Comparison of ENCODE assay signal across 8 cellular contexts in genomic region chr2:202265467-202266277, GRCh38. TPM values are rescaled to one million over a fixed set of nuclear protein-coding genes. Genes with fewer than 3 reads are reported as not detected.
DNase-seq lines count a peak whose midpoint lies in the region; ATAC-seq and TF ChIP-seq lines count a peak whose summit lies in the region.

Gene NOP58 (plus strand): TSS chr2:202265763. CDS start chr2:202265942, 179 bp downstream.

- no peaks in the 10 kb centered on the region for H3K9me3 Mint-ChIP-seq in activated T-helper 2 cell treated with anti-CD3 and anti-CD28 coated beads, Interferon-gamma antibody, Interleukin-2, Interleukin-4, amounts not matched to agents 10 μg/mL and 5 μg/mL and 100 μg/mL, durations not matched to agents 14 hours and 24 hours and 36 hours
- H3K9me3 Mint-ChIP-seq in natural killer cell: no peaks in the 10 kb centered on the region

- H3K36me3 Mint-ChIP-seq in activated T-helper 2 cell treated with anti-CD3 and anti-CD28 coated beads, Interferon-gamma antibody, Interleukin-2, Interleukin-4, amounts not matched to agents 10 μg/mL and 5 μg/mL and 100 μg/mL, durations not matched to agents 14 hours and 24 hours and 36 hours (ENCODE audit: low read depth): peaks cover 19% of the 10 kb centered on the region
- no peaks in the 10 kb centered on the region for H3K36me3 Mint-ChIP-seq in natural killer cell

- peak within 1 kb of the TSS; percentile 70 for H3K27ac ChIP-seq in RWPE2 (ENCODE audit: poor library complexity, severe bottlenecking)

- ATAC-seq in RWPE2 (ENCODE audit: low read depth) (peak; percentile 92), natural killer cell (peak; percentile 82 to 94 (median 90))

- peaks cover 41% of the 10 kb centered on the region for H3K36me3 ChIP-seq in RWPE2 (ENCODE audit: low read depth)

- TF ChIP-seq CTCF in RWPE2 (IDR thresholded peaks at IDR 0.05; ENCODE audit: poor library complexity, severe bottlenecking): no peak
- no peak for TF ChIP-seq CTCF in natural killer cell (IDR thresholded peaks at IDR 0.05)

- peak within 1 kb of the TSS; percentile 69 for H3K27ac Mint-ChIP-seq in activated T-helper 2 cell treated with anti-CD3 and anti-CD28 coated beads, Interferon-gamma antibody, Interleukin-2, Interleukin-4, amounts not matched to agents 10 μg/mL and 5 μg/mL and 100 μg/mL, durations not matched to agents 14 hours and 24 hours and 36 hours
- peak within 1 kb of the TSS; percentile 73 to 80 for H3K27ac Mint-ChIP-seq in natural killer cell

- intact Hi-C loops in activated T-helper 2 cell treated with anti-CD3 and anti-CD28 coated beads, Interferon-gamma antibody, Interleukin-2, Interleukin-4, amounts not matched to agents 10 μg/mL and 5 μg/mL and 100 μg/mL, durations not matched to agents 14 hours and 24 hours and 36 hours (cut with micrococcal nuclease): loop anchor here (1.0 to 10.0 kb wide), 5 partner anchors 27 to 1401 kb away; partner anchors contain the start of genes CARF, CASP8, CLK1 and FAM117B
- intact Hi-C loops in natural killer cell (cut with micrococcal nuclease): loop anchor here (1.0 to 10.0 kb wide), 4 partner anchors 13 to 369 kb away; partner anchors contain the start of genes BMPR2, FAM117B and SUMO1

- DNase-seq in EH (ENCODE audit: low read depth): peak; percentile 96
- DNase-seq in H4 (ENCODE audit: low spot score): peak; percentile 96
- peak; percentile 93 for DNase-seq in LoVo (ENCODE audit: low spot score)
- peak; percentile 89 for DNase-seq in RWPE2 (ENCODE audit: low spot score)
- DNase-seq in activated T-helper 2 cell treated with anti-CD3 and anti-CD28 coated beads, Interferon-gamma antibody, Interleukin-2, Interleukin-4, amounts not matched to agents 10 μg/mL and 5 μg/mL and 100 μg/mL, durations not matched to agents 14 hours and 24 hours and 36 hours (ENCODE audit: low spot score): peak; percentile 92
- DNase-seq in fibroblast of peridontal ligament (ENCODE audit: extremely low read depth): peak; percentile 96
- peak; percentile 84 for DNase-seq in natural killer cell
- peak; percentile 89 for DNase-seq in stimulated activated naive CD4-positive, alpha-beta T cell treated with Interleukin-2 at 50 U/mL for 16 hours (lab: John Stamatoyannopoulos, UW)

- H3K9me3 ChIP-seq in RWPE2 (ENCODE audit: severe bottlenecking): no peaks in the 10 kb centered on the region

- H3K27me3 Mint-ChIP-seq in activated T-helper 2 cell treated with anti-CD3 and anti-CD28 coated beads, Interferon-gamma antibody, Interleukin-2, Interleukin-4, amounts not matched to agents 10 μg/mL and 5 μg/mL and 100 μg/mL, durations not matched to agents 14 hours and 24 hours and 36 hours (ENCODE audit: low read depth): no peaks in the 10 kb centered on the region
- no peaks in the 10 kb centered on the region for H3K27me3 Mint-ChIP-seq in natural killer cell (ENCODE audit: low read depth in 2 of 2)

- peaks cover 15% of the 10 kb centered on the region for H3K4me1 Mint-ChIP-seq in activated T-helper 2 cell treated with anti-CD3 and anti-CD28 coated beads, Interferon-gamma antibody, Interleukin-2, Interleukin-4, amounts not matched to agents 10 μg/mL and 5 μg/mL and 100 μg/mL, durations not matched to agents 14 hours and 24 hours and 36 hours (ENCODE audit: low read depth)
- H3K4me1 Mint-ChIP-seq in natural killer cell: peaks cover 7 to 16% of the 10 kb centered on the region in 2 donors

- H3K4me3 Mint-ChIP-seq in activated T-helper 2 cell treated with anti-CD3 and anti-CD28 coated beads, Interferon-gamma antibody, Interleukin-2, Interleukin-4, amounts not matched to agents 10 μg/mL and 5 μg/mL and 100 μg/mL, durations not matched to agents 14 hours and 24 hours and 36 hours (ENCODE audit: low read depth): peak within 1 kb of the TSS; percentile 58
- peak within 1 kb of the TSS; percentile 81 for H3K4me3 Mint-ChIP-seq in natural killer cell

- no peaks in the 10 kb centered on the region for H3K27me3 ChIP-seq in RWPE2 (ENCODE audit: insufficient read depth, poor library complexity, severe bottlenecking)

- peak within 1 kb of the TSS; percentile 79 for H3K4me3 ChIP-seq in RWPE2 (ENCODE audit: severe bottlenecking)

- peaks cover 22% of the 10 kb centered on the region for H3K4me1 ChIP-seq in RWPE2 (ENCODE audit: insufficient read depth, poor library complexity, severe bottlenecking)

RNA-seq across cellular contexts. Expression of gene NOP58, which starts in this region (rescaled TPM):
- 75.6 and 84.7 TPM in 2 replicates for total RNA-seq in H4 (2014; rRNA removed; shearing (Covaris generic))
- total RNA-seq in activated T-helper 2 cell treated with anti-CD3 and anti-CD28 coated beads, Interferon-gamma antibody, Interleukin-2, Interleukin-4, amounts not matched to agents 10 μg/mL and 5 μg/mL and 100 μg/mL, durations not matched to agents 14 hours and 24 hours and 36 hours: 206 and 211 TPM in 2 replicates
- total RNA-seq in natural killer cell: 100 to 1,000 TPM; 122 to 155 (median 124) TPM

Comparison
In these comparisons a context has a peak if more than half of its experiments do, and no peak if none do; other contexts are left out.
1. Peak in every context shown above with its lines: DNase-seq, ATAC-seq, H3K4me3 ChIP-seq and H3K27ac ChIP-seq.